Comparison of ENCODE assay signal across 21 cellular contexts in the genomic region with DNA sequence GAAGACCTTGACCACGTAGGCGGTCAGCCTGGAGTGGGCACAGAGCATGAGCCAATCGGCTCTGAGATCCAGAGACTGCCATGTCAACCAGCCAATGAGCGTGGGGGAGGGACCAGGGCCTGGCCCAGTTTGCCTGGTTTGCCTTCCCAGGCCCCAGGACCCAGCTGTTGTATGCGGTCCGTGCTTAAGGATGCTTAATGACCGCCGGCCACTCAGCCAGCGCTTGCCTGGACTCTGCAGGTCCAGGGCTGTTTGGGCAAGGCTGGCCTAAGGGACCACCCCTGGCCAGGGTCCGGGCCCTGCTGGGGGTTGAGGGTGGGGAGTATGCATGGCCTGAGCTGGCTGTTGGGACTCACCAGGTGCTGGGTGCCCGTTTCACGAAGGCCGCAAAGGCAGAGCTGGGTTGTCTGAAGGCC. TPM values are rescaled to one million over a fixed set of nuclear protein-coding genes. Genes with fewer than 3 reads are reported as not detected.
DNase-seq lines count a peak whose midpoint lies in the region; ATAC-seq, FAIRE-seq and TF ChIP-seq lines count a peak whose summit lies in the region.
"Had no signal": no experiment of that assay in that cellular context is flagged by ENCODE, and none has a peak within 500 bp of the region (broad histone marks: within the 10 kb centered on the region; RNA-seq: fewer than 3 reads in every experiment).

No MANE protein-coding gene starts in this region.

- no peak overlapping the region for H2AFZ ChIP-seq in SK-N-SH (ENCODE audit: low read depth)

- H3K27me3 ChIP-seq in H7 (ENCODE audit: control insufficient read depth, insufficient read depth, low read length) = no peaks in the 10 kb centered on the region
- H3K27me3 ChIP-seq in SK-N-SH (ENCODE audit: insufficient read depth) = peaks cover 10% of the 10 kb centered on the region; the same call in 1 of the 2 replicates
- H3K27me3 ChIP-seq in upper lobe of left lung = no peaks in the 10 kb centered on the region
- H3K27me3 ChIP-seq: BLaER1 treated with 17β-estradiol and CSF1 and Interleukin-3, amounts not matched to agents 10 nM and 100 nM; Peyer's patch had no signal

- no peak overlapping the region for H3K4me3 ChIP-seq in H7 (ENCODE audit: insufficient read depth, low read depth, low read length)
- H3K4me3 ChIP-seq in SK-N-SH (ENCODE audit: low read depth in 2 of 2, low read length in 1 of 2) = no peak overlapping the region
- H3K4me3 ChIP-seq in kidney (ENCODE audit: low read length in 2 of 2) = no peak overlapping the region
- no peak overlapping the region for H3K4me3 ChIP-seq in upper lobe of left lung
- H3K4me3 ChIP-seq: A549; BLaER1 treated with 17β-estradiol and CSF1 and Interleukin-3, amounts not matched to agents 10 nM and 100 nM; Peyer's patch; SK-N-MC had no signal

- no peaks in the 10 kb centered on the region for H3K9me3 Mint-ChIP-seq in activated CD4-positive, alpha-beta memory T cell treated with anti-CD3 and anti-CD28 coated beads for 36 hours

- FAIRE-seq in kidney (lab: Jason Lieb, UNC) = no peak
- FAIRE-seq: A549, GM12892 had no signal

- no peak overlapping the region for H3K4me3 Mint-ChIP-seq in activated CD4-positive, alpha-beta memory T cell treated with anti-CD3 and anti-CD28 coated beads for 36 hours

- no peak for TF ChIP-seq EP300 in SK-N-SH (IDR thresholded peaks at IDR 0.05; ENCODE audit: borderline replicate concordance in 1 of 2, low read depth in 1 of 2, low read length in 1 of 2)
- TF ChIP-seq EP300 in upper lobe of left lung (IDR thresholded peaks at IDR 0.05) = no peak

- H3K4me2 ChIP-seq in SK-N-SH = no peak overlapping the region
- H3K4me2 ChIP-seq: A549; BLaER1 treated with 17β-estradiol and CSF1 and Interleukin-3, amounts not matched to agents 10 nM and 100 nM had no signal

- H3K27ac ChIP-seq in SK-N-SH (ENCODE audit: low read depth in 2 of 2, low read length in 1 of 2) (no peak overlapping the region), kidney (ENCODE audit: low read depth in 2 of 2, low read length in 2 of 2) (no peak overlapping the region), upper lobe of left lung (no peak overlapping the region)
- H3K27ac ChIP-seq: A549; BLaER1 treated with 17β-estradiol and CSF1 and Interleukin-3, amounts not matched to agents 10 nM and 100 nM; Peyer's patch; SK-N-MC had no signal

- H3K27ac Mint-ChIP-seq in activated CD4-positive, alpha-beta memory T cell treated with anti-CD3 and anti-CD28 coated beads for 36 hours = no peak overlapping the region

- TF ChIP-seq RAD21 in SK-N-SH (IDR thresholded peaks at IDR 0.05; ENCODE audit: low read length) = no peak

- CTCF ChIA-PET in SK-N-SH (lab: Yijun Ruan, JAX) = no interaction called here
- CTCF ChIA-PET in activated CD4-positive, alpha-beta memory T cell treated with anti-CD3 and anti-CD28 coated beads for 36 hours (lab: Charles Lee) = no interaction called here

- H3K36me3 Mint-ChIP-seq in activated CD4-positive, alpha-beta memory T cell treated with anti-CD3 and anti-CD28 coated beads for 36 hours = no peaks in the 10 kb centered on the region

- TF ChIP-seq CTCF in SK-N-SH (IDR thresholded peaks at IDR 0.05) (no peak), kidney (IDR thresholded peaks at IDR 0.05; ENCODE audit: borderline replicate concordance, extremely low read depth, insufficient read depth) (no peak), upper lobe of left lung (IDR thresholded peaks at IDR 0.05) (no peak)

- H3K36me3 ChIP-seq in H7 (replicated peaks; ENCODE audit: control insufficient read depth, insufficient read depth, low read length) (no peaks in the 10 kb centered on the region; the same call in none of the 2 replicates), SK-N-SH (replicated peaks in 1 of 2; ENCODE audit: control insufficient read depth in 1 of 2, insufficient read depth in 2 of 2, low read length in 1 of 2) (no peaks in the 10 kb centered on the region), kidney (ENCODE audit: control insufficient read depth in 1 of 2, insufficient read depth in 2 of 2, low read length in 2 of 2) (no peaks in the 10 kb centered on the region), upper lobe of left lung (peaks cover 0 to 53% (median 29%) of the 10 kb centered on the region in 4 donors)
- H3K36me3 ChIP-seq: Peyer's patch had no signal

- no peak for TF ChIP-seq POLR2A in upper lobe of left lung (IDR thresholded peaks at IDR 0.05)

- intact Hi-C loops in kidney (cut with DNase I) = no loop called here
- intact Hi-C loops in activated CD4-positive, alpha-beta memory T cell treated with anti-CD3 and anti-CD28 coated beads for 36 hours (cut with micrococcal nuclease) = no loop called here

- POLR2A ChIA-PET in SK-N-SH (lab: Yijun Ruan, JAX) = no interaction called here
- POLR2A ChIA-PET in activated CD4-positive, alpha-beta memory T cell treated with anti-CD3 and anti-CD28 coated beads for 36 hours (lab: Charles Lee) = no interaction called here

- H3K9ac ChIP-seq in SK-N-SH = no peak overlapping the region
- H3K9ac ChIP-seq in kidney (ENCODE audit: low read length in 2 of 2) = no peak overlapping the region
- H3K9ac ChIP-seq: BLaER1 treated with 17β-estradiol and CSF1 and Interleukin-3, amounts not matched to agents 10 nM and 100 nM had no signal

- DNase-seq in H7 = peak; percentile 80
- DNase-seq in SK-N-SH = no peak
- DNase-seq in kidney = peak; percentile 62
- peak in 1 of 2 donors; percentile 67 for DNase-seq in upper lobe of left lung
- no peak for DNase-seq in activated CD4-positive, alpha-beta memory T cell treated with anti-CD3 and anti-CD28 coated beads for 36 hours
- DNase-seq in HK-2 (ENCODE audit: unreplicated experiment) = no peak
- no peak for DNase-seq in NCI-H1417 (lab: John Stamatoyannopoulos, UW)
- DNase-seq: GF-D8, HCEC 1CT, MM.1S, NCI-H1092 treated with DMSO at 0.1 percent for 48 hours, NCI-H1694 treated with DMSO at 0.1 percent for 48 hours, NCI-H2107, NCI-H2227 treated with DMSO at 0.1 percent for 48 hours, NCI-H524, Peyer's patch, Right ventricle myocardium superior had no signal

- no peaks in the 10 kb centered on the region for H3F3A ChIP-seq in SK-N-SH (replicated peaks; ENCODE audit: insufficient read depth)

- 60% methylated on average over 6 of the region's 13 CpGs for WGBS in SK-N-SH (ENCODE audit: low lambda C conversion rate)
- 89 to 93% methylated on average over 7 to 13 of the region's 13 CpGs for WGBS in upper lobe of left lung, 2 donors

- H3K9me3 ChIP-seq in SK-N-SH (no peaks in the 10 kb centered on the region), kidney (ENCODE audit: control insufficient read depth in 1 of 2, low read length in 2 of 2) (no peaks in the 10 kb centered on the region), upper lobe of left lung (no peaks in the 10 kb centered on the region)
- H3K9me3 ChIP-seq: A549, Peyer's patch had no signal

- no peaks in the 10 kb centered on the region for H3K79me2 ChIP-seq in SK-N-SH (ENCODE audit: insufficient read depth)

- H3K4me1 ChIP-seq in SK-N-SH (ENCODE audit: control insufficient read depth in 1 of 2, insufficient read depth in 2 of 2, low read depth in 1 of 2, low read length in 1 of 2) (no peaks in the 10 kb centered on the region), kidney (ENCODE audit: control insufficient read depth in 1 of 2, insufficient read depth in 1 of 2, low read depth in 1 of 2, low read length in 2 of 2) (no peaks in the 10 kb centered on the region), upper lobe of left lung (no peaks in the 10 kb centered on the region)
- H3K4me1 ChIP-seq: A549; BLaER1 treated with 17β-estradiol and CSF1 and Interleukin-3, amounts not matched to agents 10 nM and 100 nM; Peyer's patch had no signal

- no peaks in the 10 kb centered on the region for H4K20me1 ChIP-seq in SK-N-SH (ENCODE audit: insufficient read depth)

- H3K9me2 ChIP-seq in SK-N-SH = no peaks in the 10 kb centered on the region

- ATAC-seq in upper lobe of left lung (ENCODE audit: low FRiP score in 2 of 2) = peak; percentile 8 to 53

- peaks cover 3% of the 10 kb centered on the region for H3K27me3 Mint-ChIP-seq in activated CD4-positive, alpha-beta memory T cell treated with anti-CD3 and anti-CD28 coated beads for 36 hours

- peaks cover 9% of the 10 kb centered on the region for H3K4me1 Mint-ChIP-seq in activated CD4-positive, alpha-beta memory T cell treated with anti-CD3 and anti-CD28 coated beads for 36 hours (ENCODE audit: low read depth)

RNA-seq across cellular contexts. Expression of a gene that starts 23.1 kb away (rescaled TPM):
- total RNA-seq in H7 (2014; rRNA removed; shearing (Covaris generic)) = 0.14 TPM in 1 of 2 replicates, not detected in the other
- polyA plus RNA-seq in SK-N-SH (2012; rRNA removed) (not detected in 2 replicates), kidney (ENCODE audit: insufficient read depth, low read depth, low replicate concordance) (not detected)
- not detected in 2 replicates for polyA plus RNA-seq in SK-N-SH (2012; cell fraction: cytosol; rRNA removed)
- not detected in 2 replicates for polyA plus RNA-seq in SK-N-SH (2012; cell fraction: nucleus; rRNA removed)
- total RNA-seq in kidney (2.5 TPM), upper lobe of left lung (1 to 10 TPM; 1.7 to 7.3 (median 2.8) TPM)
- 10 to 100 TPM; 36.5 to 38.6 TPM for total RNA-seq in activated CD4-positive, alpha-beta memory T cell treated with anti-CD3 and anti-CD28 coated beads for 36 hours

RNA-seq across cellular contexts. Expression of a gene that starts 27.4 kb away (rescaled TPM):
- total RNA-seq in H7 (2014; rRNA removed; shearing (Covaris generic)) = 13.4 and 20.2 TPM in 2 replicates
- polyA plus RNA-seq in SK-N-SH (2012; rRNA removed) = 0.67 and 0.71 TPM in 2 replicates
- polyA plus RNA-seq in SK-N-SH (2012; cell fraction: cytosol; rRNA removed) = 0.17 and 0.42 TPM in 2 replicates
- 0.99 and 1.9 TPM in 2 replicates for polyA plus RNA-seq in SK-N-SH (2012; cell fraction: nucleus; rRNA removed)
- total RNA-seq in kidney = 3,831 TPM
- polyA plus RNA-seq in kidney (ENCODE audit: insufficient read depth, low read depth, low replicate concordance) = 452 TPM
- total RNA-seq in upper lobe of left lung = 1,000 to 10,000 TPM in 2 of 6 donors, 100 to 1,000 TPM in 4; 461 to 1,221 (median 854) TPM
- 1 to 10 TPM; 1.2 to 2.4 TPM for total RNA-seq in activated CD4-positive, alpha-beta memory T cell treated with anti-CD3 and anti-CD28 coated beads for 36 hours

RNA-seq across cellular contexts. Expression of a gene that starts 44.3 kb away (rescaled TPM):
- total RNA-seq in H7 (2014; rRNA removed; shearing (Covaris generic)) = 60.7 and 61.7 TPM in 2 replicates
- polyA plus RNA-seq in SK-N-SH (2012; rRNA removed) (51.4 and 54.2 TPM in 2 replicates), kidney (ENCODE audit: insufficient read depth, low read depth, low replicate concordance) (144 TPM)
- polyA plus RNA-seq in SK-N-SH (2012; cell fraction: cytosol; rRNA removed) = 23.5 and 33.8 TPM in 2 replicates
- 143 and 206 TPM in 2 replicates for polyA plus RNA-seq in SK-N-SH (2012; cell fraction: nucleus; rRNA removed)
- total RNA-seq in kidney (113 TPM), upper lobe of left lung (100 to 1,000 TPM in 1 of 6 donors, 10 to 100 TPM in 5; 51.6 to 105 (median 69.0) TPM)
- 10 to 100 TPM; 72.1 to 75.4 TPM for total RNA-seq in activated CD4-positive, alpha-beta memory T cell treated with anti-CD3 and anti-CD28 coated beads for 36 hours

RNA-seq across cellular contexts. Expression of a gene that starts 46.4 kb away (rescaled TPM):
- total RNA-seq in H7 (2014; rRNA removed; shearing (Covaris generic)) = 84.5 and 92.2 TPM in 2 replicates
- polyA plus RNA-seq in SK-N-SH (2012; rRNA removed) (35.4 and 42.9 TPM in 2 replicates), kidney (ENCODE audit: insufficient read depth, low read depth, low replicate concordance) (57.5 TPM)
- polyA plus RNA-seq in SK-N-SH (2012; cell fraction: cytosol; rRNA removed) = 24.5 and 27.4 TPM in 2 replicates
- polyA plus RNA-seq in SK-N-SH (2012; cell fraction: nucleus; rRNA removed) = 129 and 150 TPM in 2 replicates
- total RNA-seq in kidney (92.9 TPM), upper lobe of left lung (100 to 1,000 TPM in 2 of 6 donors, 10 to 100 TPM in 4; 59.6 to 423 (median 74.3) TPM)
- total RNA-seq in activated CD4-positive, alpha-beta memory T cell treated with anti-CD3 and anti-CD28 coated beads for 36 hours = 10 to 100 TPM; 55.9 to 56.2 TPM

Comparison
In these comparisons a context has a peak if more than half of its experiments do, and no peak if none do; other contexts are left out.
1. DNase-seq: peak in H7 (single experiment) and kidney (single experiment); none in SK-N-SH (single experiment), activated CD4-positive, alpha-beta memory T cell treated with anti-CD3 and anti-CD28 coated beads for 36 hours (single experiment), HK-2 (single experiment) and NCI-H1417 (0 of 3).
2. RNA of a gene that starts 23.1 kb away (total RNA-seq): 36.5 to 38.6 TPM in activated CD4-positive, alpha-beta memory T cell treated with anti-CD3 and anti-CD28 coated beads for 36 hours; 1.7 to 7.3 TPM in upper lobe of left lung, 2.5 TPM in kidney (single experiment) and 0.14 TPM in H7; every median in the first group is over 4 times any median in the second.
3. RNA of a gene that starts 27.4 kb away (total RNA-seq): 3,831 TPM in kidney (single experiment) and 461 to 1,221 TPM in upper lobe of left lung; 13.4 to 20.2 TPM in H7 and 1.2 to 2.4 TPM in activated CD4-positive, alpha-beta memory T cell treated with anti-CD3 and anti-CD28 coated beads for 36 hours; every median in the first group is over 10 times any median in the second.